In the genomic region with DNA sequence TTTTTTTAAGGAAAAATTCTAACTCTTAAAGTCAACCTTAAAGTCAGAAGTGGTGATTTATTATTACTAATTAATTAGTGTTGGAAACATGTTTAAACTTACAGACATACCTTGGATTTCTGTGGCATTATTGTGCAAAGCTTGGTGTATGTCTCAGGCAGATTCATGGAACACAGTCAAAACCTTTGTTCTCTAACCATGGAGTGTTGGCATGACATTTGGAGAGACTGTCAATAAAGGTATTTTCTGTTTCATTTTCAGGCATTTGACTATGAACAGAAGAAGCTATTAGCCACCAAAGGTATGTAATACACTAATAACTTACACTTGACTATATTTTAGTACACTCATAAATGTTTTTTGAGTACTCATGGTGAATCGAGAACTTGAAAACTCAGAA, we compare ENCODE assay signal across 24 cellular contexts.
DNase-seq lines count a peak whose midpoint lies in the region; ATAC-seq, FAIRE-seq and TF ChIP-seq lines count a peak whose summit lies in the region.
"Had no signal": no experiment of that assay in that cellular context is flagged by ENCODE, and none has a peak within 500 bp of the region (broad histone marks: within the 10 kb centered on the region; RNA-seq: fewer than 3 reads in every experiment).

No MANE protein-coding gene starts in this region.

- no peak for DNase-seq in GM23248
- DNase-seq in astrocyte (ENCODE audit: low read depth): peak; percentile 20
- no peak for DNase-seq in keratinocyte (ENCODE audit: low read depth, low spot score)
- no peak for DNase-seq in HUDEP-2 (lab: John Stamatoyannopoulos, UW; ENCODE audit: unreplicated experiment in 76 of 76)
- DNase-seq in NCI-H2107 (lab: John Stamatoyannopoulos, UW): no peak
- DNase-seq in DMS 273 (lab: John Stamatoyannopoulos, UW; ENCODE audit: unreplicated experiment): no peak
- DNase-seq: 8988T; CD4-positive, CD25-positive, alpha-beta regulatory T cell; H7; IMR-90; KG1; NCI-H1105; NCI-H1436 treated with DMSO at 0.1 percent for 48 hours; NCI-H187 treated with DMSO at 0.1 percent for 48 hours; NCI-H446; NCI-H524 treated with DMSO at 0.1 percent for 48 hours; NCI-H774; SJCRH30 had no signal

- H3K36me3 Mint-ChIP-seq in astrocyte (ENCODE audit: low read depth, unreplicated experiment): peaks cover 17% of the 10 kb centered on the region
- H3K36me3 Mint-ChIP-seq: CD4-positive, CD25-positive, alpha-beta regulatory T cell had no signal

- WGBS in GM23248 (ENCODE audit: low coverage in 1 of 2, low lambda C conversion rate in 2 of 2, missing lambda C conversion rate in 2 of 2), 2 experiments: 96 to 100% methylated on average over 1 of the region's 1 CpG

- H3K27me3 Mint-ChIP-seq in astrocyte (ENCODE audit: low read depth, unreplicated experiment): no peaks in the 10 kb centered on the region
- H3K27me3 Mint-ChIP-seq: CD4-positive, CD25-positive, alpha-beta regulatory T cell had no signal

- H3K27ac ChIP-seq in ACC112 (ENCODE audit: low read depth, low read length): peak overlapping the region; percentile 66
- peak overlapping the region; percentile 73 for H3K27ac ChIP-seq in GM23248
- no peak overlapping the region for H3K27ac ChIP-seq in astrocyte (ENCODE audit: low read depth, low read length)
- H3K27ac ChIP-seq in keratinocyte (ENCODE audit: control insufficient read depth, insufficient read depth, low read length): peak overlapping the region; percentile 45
- H3K27ac ChIP-seq: BLaER1, SJCRH30 had no signal

- H3K36me3 ChIP-seq in ACC112 (ENCODE audit: insufficient read depth, low read length) (peaks cover 8% of the 10 kb centered on the region), GM23248 (ENCODE audit: low read depth) (peaks cover 52% of the 10 kb centered on the region), astrocyte (ENCODE audit: insufficient read depth, low read length) (peaks cover 8% of the 10 kb centered on the region), keratinocyte (ENCODE audit: control insufficient read depth in 2 of 2, extremely low read depth in 1 of 2, insufficient read depth in 2 of 2, low read length in 2 of 2) (no peaks in the 10 kb centered on the region)
- H3K36me3 ChIP-seq: BLaER1, SJCRH30 had no signal

- H3K4me3 ChIP-seq in ACC112 (ENCODE audit: low read depth, low read length): no peak overlapping the region
- H3K4me3 ChIP-seq in GM23248: no peak overlapping the region
- no peak overlapping the region for H3K4me3 ChIP-seq in astrocyte (ENCODE audit: insufficient read depth, low read depth, low read length)
- H3K4me3 ChIP-seq in keratinocyte (ENCODE audit: control insufficient read depth in 2 of 3, extremely low read depth in 1 of 3, insufficient read depth in 2 of 3, low read depth in 1 of 3, low read length in 3 of 3): no peak overlapping the region
- H3K4me3 ChIP-seq: BLaER1, SJCRH30 had no signal

- ATAC-seq in HG02588 (IDR thresholded peaks at IDR 0.05; ENCODE audit: unreplicated experiment): no peak
- ATAC-seq: Right ventricle myocardium inferior had no signal

- H3K9me3 ChIP-seq in GM23248 (ENCODE audit: low read depth) (no peaks in the 10 kb centered on the region), astrocyte (ENCODE audit: insufficient read depth, low read depth, low read length) (no peaks in the 10 kb centered on the region), keratinocyte (ENCODE audit: control insufficient read depth, low read depth, low read length) (no peaks in the 10 kb centered on the region)
- H3K9me3 ChIP-seq: BLaER1, SJCRH30 had no signal

- peak overlapping the region; percentile 29 for H3K4me2 ChIP-seq in GM23248 (ENCODE audit: unreplicated experiment)
- no peak overlapping the region for H3K4me2 ChIP-seq in astrocyte (ENCODE audit: low read length)
- no peak overlapping the region for H3K4me2 ChIP-seq in keratinocyte (ENCODE audit: control insufficient read depth, extremely low read depth, insufficient read depth, low read depth, low read length)
- H3K4me2 ChIP-seq: BLaER1 had no signal

- no peaks in the 10 kb centered on the region for H4K20me1 ChIP-seq in GM23248 (ENCODE audit: insufficient read depth)
- H4K20me1 ChIP-seq in astrocyte (ENCODE audit: insufficient read depth, low read length): no peaks in the 10 kb centered on the region
- no peaks in the 10 kb centered on the region for H4K20me1 ChIP-seq in keratinocyte (ENCODE audit: control insufficient read depth, extremely low read depth, insufficient read depth, low read length)
- H4K20me1 ChIP-seq: BLaER1 had no signal

- peaks cover 44% of the 10 kb centered on the region for H3F3A ChIP-seq in GM23248 (ENCODE audit: insufficient read depth)

- dilution Hi-C loops in keratinocyte (cut with MboI; ENCODE audit: extremely low pct_ligation_motif_present, low sequenced_read_pairs): no loop called here

- H3K9ac ChIP-seq in GM23248 (no peak overlapping the region), astrocyte (ENCODE audit: low read length) (no peak overlapping the region), keratinocyte (ENCODE audit: control insufficient read depth, extremely low read depth, insufficient read depth, low read length) (no peak overlapping the region)
- H3K9ac ChIP-seq: BLaER1 had no signal

- H3K4me1 ChIP-seq in ACC112 (ENCODE audit: control insufficient read depth, insufficient read depth, low read length, unreplicated experiment) (peaks cover 25% of the 10 kb centered on the region), GM23248 (ENCODE audit: insufficient read depth) (peaks cover 31% of the 10 kb centered on the region), astrocyte (ENCODE audit: insufficient read depth, low read length) (no peaks in the 10 kb centered on the region), keratinocyte (ENCODE audit: control insufficient read depth, extremely low read depth, insufficient read depth, low read length) (peaks cover 20% of the 10 kb centered on the region)
- H3K4me1 ChIP-seq: BLaER1, SJCRH30 had no signal

- H2AFZ ChIP-seq in ACC112 (ENCODE audit: low read length, unreplicated experiment) (no peak overlapping the region), GM23248 (no peak overlapping the region), astrocyte (ENCODE audit: low read depth, low read length) (no peak overlapping the region), keratinocyte (ENCODE audit: control insufficient read depth, low read length) (no peak overlapping the region)

- no peak overlapping the region for H3K27ac Mint-ChIP-seq in astrocyte (ENCODE audit: unreplicated experiment)
- H3K27ac Mint-ChIP-seq: CD4-positive, CD25-positive, alpha-beta regulatory T cell had no signal

- H3K27me3 ChIP-seq in ACC112 (ENCODE audit: insufficient read depth, low read length): no peaks in the 10 kb centered on the region
- no peaks in the 10 kb centered on the region for H3K27me3 ChIP-seq in GM23248 (replicated peaks; ENCODE audit: insufficient read depth)
- H3K27me3 ChIP-seq in astrocyte (ENCODE audit: insufficient read depth, low read length): no peaks in the 10 kb centered on the region
- H3K27me3 ChIP-seq in keratinocyte (ENCODE audit: control insufficient read depth, extremely low read depth, insufficient read depth, low read length): no peaks in the 10 kb centered on the region
- H3K27me3 ChIP-seq: BLaER1, SJCRH30 had no signal

- no peak overlapping the region for H3K4me3 Mint-ChIP-seq in astrocyte (ENCODE audit: unreplicated experiment)
- H3K4me3 Mint-ChIP-seq: CD4-positive, CD25-positive, alpha-beta regulatory T cell had no signal

- no peaks in the 10 kb centered on the region for H3K9me2 ChIP-seq in GM23248 (ENCODE audit: insufficient read depth)

- no peak for FAIRE-seq in astrocyte (lab: Jason Lieb, UNC)
- peak; percentile 73 for FAIRE-seq in keratinocyte (lab: Jason Lieb, UNC)
- FAIRE-seq: GM18507, HTR-8/SVneo had no signal

- H3K9me1 ChIP-seq in keratinocyte (ENCODE audit: control insufficient read depth, extremely low read depth, insufficient read depth, low read length): no peaks in the 10 kb centered on the region

- H3K79me2 ChIP-seq in ACC112 (ENCODE audit: control insufficient read depth, insufficient read depth, low read length, unreplicated experiment) (no peaks in the 10 kb centered on the region), GM23248 (ENCODE audit: insufficient read depth) (no peaks in the 10 kb centered on the region), astrocyte (ENCODE audit: insufficient read depth, low read length) (no peaks in the 10 kb centered on the region), keratinocyte (ENCODE audit: control insufficient read depth, insufficient read depth, low read length) (no peaks in the 10 kb centered on the region)

- H3K4me1 Mint-ChIP-seq in astrocyte (ENCODE audit: low read depth, unreplicated experiment): peaks cover 5% of the 10 kb centered on the region
- H3K4me1 Mint-ChIP-seq: CD4-positive, CD25-positive, alpha-beta regulatory T cell had no signal

- in situ Hi-C loops in GM23248 (cut with MboI): no loop called here

- no peaks in the 10 kb centered on the region for H3K9me3 Mint-ChIP-seq in astrocyte (ENCODE audit: unreplicated experiment)

- no peak for TF ChIP-seq CTCF in astrocyte (IDR thresholded peaks at IDR 0.05; ENCODE audit: insufficient read depth, low read depth, low read length)
- TF ChIP-seq CTCF in keratinocyte (optimal IDR thresholded peaks at IDR 0.05 in 1 of 3, IDR thresholded peaks at IDR 0.05 in 1 of 3, conservative IDR thresholded peaks at IDR 0.05 in 1 of 3; ENCODE audit: extremely low read depth in 1 of 3, insufficient read depth in 2 of 3, low read length in 3 of 3): no peak
